In the genomic region with DNA sequence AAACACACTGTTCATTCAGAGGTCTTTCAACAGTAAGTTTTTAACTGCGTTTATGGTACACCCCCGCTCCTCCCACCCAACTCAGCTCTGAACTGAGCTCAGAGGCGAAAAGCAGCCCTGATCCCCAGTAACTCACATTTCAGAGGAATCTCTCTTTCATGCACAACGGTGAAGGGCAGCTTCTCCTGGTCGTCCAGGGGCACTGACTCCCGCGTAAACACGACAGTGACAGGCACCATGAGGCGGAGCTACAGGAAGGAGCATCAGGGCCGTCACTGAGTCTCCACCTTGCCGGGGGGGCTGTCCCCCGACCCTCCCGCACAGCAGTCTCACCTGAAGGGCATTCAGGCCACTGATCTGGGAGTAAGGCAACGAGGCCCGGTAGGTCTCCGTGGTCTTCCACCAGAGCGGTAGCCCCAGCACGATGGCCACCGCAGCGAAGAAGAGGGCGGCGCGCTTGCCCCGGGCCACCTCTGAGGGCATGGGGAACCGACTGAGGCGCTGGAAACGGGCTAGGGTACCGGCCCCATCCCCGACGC, we compare ENCODE assay signal across 8 cellular contexts. TPM values are rescaled to one million over a fixed set of nuclear protein-coding genes. Genes with fewer than 3 reads are reported as not detected.
DNase-seq lines count a peak whose midpoint lies in the region; ATAC-seq and TF ChIP-seq lines count a peak whose summit lies in the region.

No MANE protein-coding gene starts in this region.

- peak overlapping the region; percentile 97 for H3K4me3 Mint-ChIP-seq in CD8-positive, alpha-beta T cell
- peak overlapping the region; percentile 93 to 99 (median 98) for H3K4me3 Mint-ChIP-seq in IgD-negative memory B cell
- H3K4me3 Mint-ChIP-seq in T-helper 2 cell treated with Interferon-gamma antibody and Interleukin-4, amounts not matched to agents 5 μg/mL and 100 μg/mL, for 36 hours, result peak overlapping the region; percentile 95

- H3K27me3 ChIP-seq in CD8-positive, alpha-beta T cell (ENCODE audit: insufficient read depth, low read length), result no peaks in the 10 kb centered on the region

- peaks cover 25% of the 10 kb centered on the region for H3K36me3 Mint-ChIP-seq in CD8-positive, alpha-beta T cell
- peaks cover 4% of the 10 kb centered on the region for H3K36me3 Mint-ChIP-seq in IgD-negative memory B cell
- H3K36me3 Mint-ChIP-seq in T-helper 2 cell treated with Interferon-gamma antibody and Interleukin-4, amounts not matched to agents 5 μg/mL and 100 μg/mL, for 36 hours (ENCODE audit: low read depth), result peaks cover 46% of the 10 kb centered on the region

- intact Hi-C loops in CD8-positive, alpha-beta T cell (cut with DNase I, micrococcal nuclease), result loop anchor here (1.0 kb wide), 3 partner anchors 18 to 75 kb away; partner anchors contain the start of genes SPAG5 (in 2 of the 2), UNC119 (in 2 of the 2) and BLTP2 (in 1 of the 2)

- peaks cover 62% of the 10 kb centered on the region for H3K4me1 Mint-ChIP-seq in CD8-positive, alpha-beta T cell (ENCODE audit: low read depth)
- peaks cover 32 to 46% (median 35%) of the 10 kb centered on the region in 3 donors for H3K4me1 Mint-ChIP-seq in IgD-negative memory B cell
- peaks cover 50% of the 10 kb centered on the region for H3K4me1 Mint-ChIP-seq in T-helper 2 cell treated with Interferon-gamma antibody and Interleukin-4, amounts not matched to agents 5 μg/mL and 100 μg/mL, for 36 hours (ENCODE audit: low read depth)

- no peaks in the 10 kb centered on the region for H3K27me3 Mint-ChIP-seq in CD8-positive, alpha-beta T cell (ENCODE audit: low read depth)
- no peaks in the 10 kb centered on the region for H3K27me3 Mint-ChIP-seq in IgD-negative memory B cell
- no peaks in the 10 kb centered on the region for H3K27me3 Mint-ChIP-seq in T-helper 2 cell treated with Interferon-gamma antibody and Interleukin-4, amounts not matched to agents 5 μg/mL and 100 μg/mL, for 36 hours (ENCODE audit: low read depth)

- POLR2A ChIA-PET in CD8-positive, alpha-beta T cell (lab: Charles Lee), result interaction anchor here (0.8 to 1.7 kb wide), 10 partner anchors 9 to 214 kb away, joined by 3 to 18 read pairs (median 3); partner anchors contain the start of genes POLDIP2, SPAG5 and UNC119

- no peaks in the 10 kb centered on the region for H3K9me3 Mint-ChIP-seq in CD8-positive, alpha-beta T cell
- no peaks in the 10 kb centered on the region for H3K9me3 Mint-ChIP-seq in IgD-negative memory B cell
- H3K9me3 Mint-ChIP-seq in T-helper 2 cell treated with Interferon-gamma antibody and Interleukin-4, amounts not matched to agents 5 μg/mL and 100 μg/mL, for 36 hours, result no peaks in the 10 kb centered on the region

- H3K4me1 ChIP-seq in CD8-positive, alpha-beta T cell (ENCODE audit: insufficient read depth, low read length), result peaks cover 41% of the 10 kb centered on the region

- CTCF ChIA-PET in CD8-positive, alpha-beta T cell (lab: Charles Lee), result interaction anchor here (0.8 to 3.6 kb wide), 4 partner anchors 22 to 76 kb away, joined by 3 to 19 read pairs (median 9); no protein-coding TSS in a partner anchor

- peak overlapping the region; percentile 98 for H3K4me3 ChIP-seq in CD8-positive, alpha-beta T cell (ENCODE audit: low read depth, low read length)
- H3K4me3 ChIP-seq in cardiac fibroblast (replicated peaks in 1 of 2; ENCODE audit: low read depth in 2 of 2, low read length in 2 of 2), result peak overlapping the region; percentile 97 to 100

- H3K9me3 ChIP-seq in CD8-positive, alpha-beta T cell (ENCODE audit: low read length), result no peaks in the 10 kb centered on the region

- peak overlapping the region; percentile 69 for H3K27ac ChIP-seq in CD8-positive, alpha-beta T cell (ENCODE audit: low read depth, low read length)

- TF ChIP-seq CTCF in CD8-positive, alpha-beta T cell (IDR thresholded peaks at IDR 0.05), result no peak
- TF ChIP-seq CTCF in cardiac fibroblast (IDR thresholded peaks at IDR 0.05; ENCODE audit: low read depth, low read length), result no peak

- H3K27ac Mint-ChIP-seq in CD8-positive, alpha-beta T cell, result peak overlapping the region; percentile 96
- H3K27ac Mint-ChIP-seq in IgD-negative memory B cell, result peak overlapping the region; percentile 94 to 96 (median 95)
- H3K27ac Mint-ChIP-seq in T-helper 2 cell treated with Interferon-gamma antibody and Interleukin-4, amounts not matched to agents 5 μg/mL and 100 μg/mL, for 36 hours, result peak overlapping the region; percentile 90

- DNase-seq in CD8-positive, alpha-beta T cell, result peak in 6 of 7 experiments; percentile 33 to 61 (median 50)
- DNase-seq in T-helper 2 cell treated with Interferon-gamma antibody and Interleukin-4, amounts not matched to agents 5 μg/mL and 100 μg/mL, for 36 hours (ENCODE audit: low spot score), result peak; percentile 51
- DNase-seq in cardiac fibroblast (ENCODE audit: low read depth in 2 of 2) (peak in 1 of 2 donors; percentile 13), left kidney (ENCODE audit: low read depth, low spot score) (peak; percentile 79)
- peak; percentile 15 for DNase-seq in stimulated activated CD8-positive, alpha-beta memory T cell treated with anti-CD3 and anti-CD28 coated beads, Interleukin-12 subunit alpha, Interleukin-12 subunit beta, amount 100 ng/mL, for 1 hour (ENCODE audit: low read depth)

- peak; percentile 49 for ATAC-seq in CD8-positive, alpha-beta T cell
- ATAC-seq in GM21390 (IDR thresholded peaks at IDR 0.05; ENCODE audit: unreplicated experiment) (peak; percentile 26), GM21367 (IDR thresholded peaks at IDR 0.05; ENCODE audit: unreplicated experiment) (no peak)

- no peaks in the 10 kb centered on the region for H3K36me3 ChIP-seq in CD8-positive, alpha-beta T cell (ENCODE audit: insufficient read depth, low read length)

RNA-seq across cellular contexts. Expression of gene PIGS, which starts 0.5 kb away (rescaled TPM):
- 10 to 100 TPM; 46.2 to 60.0 TPM for total RNA-seq in CD8-positive, alpha-beta T cell
- polyA plus RNA-seq in IgD-negative memory B cell, result 48.4 TPM

RNA-seq across cellular contexts. Expression of gene ALDOC, which starts 5.9 kb away (rescaled TPM):
- 10 to 100 TPM; 16.3 to 16.5 TPM for total RNA-seq in CD8-positive, alpha-beta T cell
- 28.0 TPM for polyA plus RNA-seq in IgD-negative memory B cell

RNA-seq across cellular contexts. Expression of gene UNC119, which starts 18.4 kb away (rescaled TPM):
- total RNA-seq in CD8-positive, alpha-beta T cell, result 10 to 100 TPM; 48.9 to 49.9 TPM
- polyA plus RNA-seq in IgD-negative memory B cell, result 69.5 TPM

RNA-seq across cellular contexts. Expression of gene SPAG5, which starts 28.0 kb away (rescaled TPM):
- total RNA-seq in CD8-positive, alpha-beta T cell, result 10 to 100 TPM; 23.1 to 26.6 TPM
- 2.2 TPM for polyA plus RNA-seq in IgD-negative memory B cell

RNA-seq across cellular contexts. Expression of gene RSKR, which starts 43.2 kb away (rescaled TPM):
- 1 to 10 TPM; 9.3 to 9.7 TPM for total RNA-seq in CD8-positive, alpha-beta T cell
- 0.11 TPM for polyA plus RNA-seq in IgD-negative memory B cell
